ENCODE assay signal across 1 cellular context in the genomic region with DNA sequence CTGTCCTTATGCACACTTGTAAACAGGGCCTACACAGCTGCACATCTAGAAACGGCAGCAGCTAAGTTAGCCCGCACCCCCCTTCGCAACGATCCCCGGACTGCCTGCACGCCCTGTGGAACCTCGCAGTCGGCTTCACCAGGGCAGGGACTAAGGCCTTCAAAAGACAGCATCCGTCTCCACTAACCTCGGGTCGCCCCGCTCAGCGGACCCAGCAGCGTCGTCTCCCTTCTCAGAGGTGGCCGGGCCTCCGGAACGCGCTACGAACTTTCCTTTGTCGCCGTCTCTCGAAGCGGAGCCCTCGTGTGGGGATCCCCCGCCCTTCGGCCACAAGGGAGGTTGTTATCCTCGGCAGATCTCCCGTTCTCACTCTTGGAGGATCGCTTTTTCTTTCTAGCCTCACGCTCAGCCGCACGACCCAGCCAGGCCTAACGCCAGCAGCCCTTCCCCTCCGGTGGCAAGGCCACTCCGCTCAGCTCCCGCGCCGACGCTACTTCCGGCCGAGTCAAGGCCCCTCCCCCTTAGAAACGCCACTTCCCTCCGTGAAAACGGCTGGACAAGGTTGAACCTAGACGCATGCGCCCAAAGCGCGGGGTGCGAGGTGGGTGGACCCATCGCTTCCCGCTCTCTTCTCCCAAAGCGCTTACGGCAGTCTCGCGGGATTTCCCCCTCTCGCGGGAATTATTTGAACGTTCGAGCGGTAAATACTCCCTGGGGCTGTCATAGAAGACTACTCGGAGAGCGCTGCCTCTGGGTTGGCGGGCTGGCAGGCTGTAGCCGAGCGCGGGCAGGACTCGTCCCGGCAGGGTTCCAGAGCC.
TF ChIP-seq lines count a peak whose summit lies in the region.

A gene (minus strand): TSS at position 498 of the 818 bp plus-strand sequence. CDS start 6,616 bp downstream, outside the sequence.
A gene with protein sequence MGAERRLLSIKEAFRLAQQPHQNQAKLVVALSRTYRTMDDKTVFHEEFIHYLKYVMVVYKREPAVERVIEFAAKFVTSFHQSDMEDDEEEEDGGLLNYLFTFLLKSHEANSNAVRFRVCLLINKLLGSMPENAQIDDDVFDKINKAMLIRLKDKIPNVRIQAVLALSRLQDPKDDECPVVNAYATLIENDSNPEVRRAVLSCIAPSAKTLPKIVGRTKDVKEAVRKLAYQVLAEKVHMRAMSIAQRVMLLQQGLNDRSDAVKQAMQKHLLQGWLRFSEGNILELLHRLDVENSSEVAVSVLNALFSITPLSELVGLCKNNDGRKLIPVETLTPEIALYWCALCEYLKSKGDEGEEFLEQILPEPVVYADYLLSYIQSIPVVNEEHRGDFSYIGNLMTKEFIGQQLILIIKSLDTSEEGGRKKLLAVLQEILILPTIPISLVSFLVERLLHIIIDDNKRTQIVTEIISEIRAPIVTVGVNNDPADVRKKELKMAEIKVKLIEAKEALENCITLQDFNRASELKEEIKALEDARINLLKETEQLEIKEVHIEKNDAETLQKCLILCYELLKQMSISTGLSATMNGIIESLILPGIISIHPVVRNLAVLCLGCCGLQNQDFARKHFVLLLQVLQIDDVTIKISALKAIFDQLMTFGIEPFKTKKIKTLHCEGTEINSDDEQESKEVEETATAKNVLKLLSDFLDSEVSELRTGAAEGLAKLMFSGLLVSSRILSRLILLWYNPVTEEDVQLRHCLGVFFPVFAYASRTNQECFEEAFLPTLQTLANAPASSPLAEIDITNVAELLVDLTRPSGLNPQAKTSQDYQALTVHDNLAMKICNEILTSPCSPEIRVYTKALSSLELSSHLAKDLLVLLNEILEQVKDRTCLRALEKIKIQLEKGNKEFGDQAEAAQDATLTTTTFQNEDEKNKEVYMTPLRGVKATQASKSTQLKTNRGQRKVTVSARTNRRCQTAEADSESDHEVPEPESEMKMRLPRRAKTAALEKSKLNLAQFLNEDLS (plus strand): TSS at position 720 of the 818 bp plus-strand sequence. CDS start 99 bp downstream, outside the sequence.

TF ChIP-seq in K562, 482 proteins besides CTCF, POLR2A, EP300 and RAD21 (continued from another document and continues in another):
- TF ChIP-seq, protein P1, sequence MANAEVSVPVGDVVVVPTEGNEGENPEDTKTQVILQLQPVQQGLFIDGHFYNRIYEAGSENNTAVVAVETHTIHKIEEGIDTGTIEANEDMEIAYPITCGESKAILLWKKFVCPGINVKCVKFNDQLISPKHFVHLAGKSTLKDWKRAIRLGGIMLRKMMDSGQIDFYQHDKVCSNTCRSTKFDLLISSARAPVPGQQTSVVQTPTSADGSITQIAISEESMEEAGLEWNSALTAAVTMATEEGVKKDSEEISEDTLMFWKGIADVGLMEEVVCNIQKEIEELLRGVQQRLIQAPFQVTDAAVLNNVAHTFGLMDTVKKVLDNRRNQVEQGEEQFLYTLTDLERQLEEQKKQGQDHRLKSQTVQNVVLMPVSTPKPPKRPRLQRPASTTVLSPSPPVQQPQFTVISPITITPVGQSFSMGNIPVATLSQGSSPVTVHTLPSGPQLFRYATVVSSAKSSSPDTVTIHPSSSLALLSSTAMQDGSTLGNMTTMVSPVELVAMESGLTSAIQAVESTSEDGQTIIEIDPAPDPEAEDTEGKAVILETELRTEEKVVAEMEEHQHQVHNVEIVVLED (CRISPR knock-in tag; IDR thresholded peaks at IDR 0.05), result no peak
- TF ChIP-seq, protein P2, sequence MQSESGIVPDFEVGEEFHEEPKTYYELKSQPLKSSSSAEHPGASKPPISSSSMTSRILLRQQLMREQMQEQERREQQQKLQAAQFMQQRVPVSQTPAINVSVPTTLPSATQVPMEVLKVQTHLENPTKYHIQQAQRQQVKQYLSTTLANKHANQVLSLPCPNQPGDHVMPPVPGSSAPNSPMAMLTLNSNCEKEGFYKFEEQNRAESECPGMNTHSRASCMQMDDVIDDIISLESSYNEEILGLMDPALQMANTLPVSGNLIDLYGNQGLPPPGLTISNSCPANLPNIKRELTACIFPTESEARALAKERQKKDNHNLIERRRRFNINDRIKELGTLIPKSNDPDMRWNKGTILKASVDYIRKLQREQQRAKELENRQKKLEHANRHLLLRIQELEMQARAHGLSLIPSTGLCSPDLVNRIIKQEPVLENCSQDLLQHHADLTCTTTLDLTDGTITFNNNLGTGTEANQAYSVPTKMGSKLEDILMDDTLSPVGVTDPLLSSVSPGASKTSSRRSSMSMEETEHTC (IDR thresholded peaks at IDR 0.05), result no peak
- TF ChIP-seq MEF2D (tag; conservative IDR thresholded peaks at IDR 0.05; ENCODE audit: low read depth) (no peak), SAP30 (IDR thresholded peaks at IDR 0.05; ENCODE audit: borderline replicate concordance, insufficient read depth, low read depth, low read length, poor library complexity, severe bottlenecking) (peak; percentile 88), PURB (CRISPR knock-in tag; IDR thresholded peaks at IDR 0.05; ENCODE audit: low read depth) (no peak), SIN3B (IDR thresholded peaks at IDR 0.05; ENCODE audit: low read depth) (0 out of 2 replicates have a peak, but pooled peaks have one; percentile 40), MCM2 (IDR thresholded peaks at IDR 0.05; ENCODE audit: low read depth) (no peak), CREM (IDR thresholded peaks at IDR 0.05; ENCODE audit: low read depth) (peak; percentile 94), PTBP1 (IDR thresholded peaks at IDR 0.05; ENCODE audit: low read depth, low read length) (no peak), POLR2AphosphoS5 (IDR thresholded peaks at IDR 0.05; ENCODE audit: control insufficient read depth, insufficient read depth, low read depth, low read length) (peak; percentile 91), TCFL5 (CRISPR knock-in tag; conservative IDR thresholded peaks at IDR 0.05) (no peak), ZNF695 (CRISPR knock-in tag; IDR thresholded peaks at IDR 0.05) (no peak), SIRT6 (IDR thresholded peaks at IDR 0.05; ENCODE audit: low read depth, low read length) (no peak), ZNF57 (CRISPR knock-in tag; IDR thresholded peaks at IDR 0.05) (no peak), FOXA3 (CRISPR knock-in tag; conservative IDR thresholded peaks at IDR 0.05 in 1 of 2, IDR thresholded peaks at IDR 0.05 in 1 of 2) (peak in 1 of 2 experiments; percentile 44; a peak in 1 of 4 replicates), ZNF384 (IDR thresholded peaks at IDR 0.05; ENCODE audit: low read depth, low read length) (no peak), SAFB2 (IDR thresholded peaks at IDR 0.05; ENCODE audit: borderline replicate concordance, low read depth, low read length, severe bottlenecking) (no peak), KAT8 (IDR thresholded peaks at IDR 0.05; ENCODE audit: low read depth) (no peak), SREBF2 (CRISPR knock-in tag; IDR thresholded peaks at IDR 0.05) (no peak), STAT5B (CRISPR knock-in tag; IDR thresholded peaks at IDR 0.05) (no peak), ZFP1 (CRISPR knock-in tag; IDR thresholded peaks at IDR 0.05) (no peak), HMG20A (CRISPR knock-in tag; conservative IDR thresholded peaks at IDR 0.05) (no peak), TBL1XR1 (IDR thresholded peaks at IDR 0.05; ENCODE audit: low read length in 2 of 2) (no peak)
- TF ChIP-seq, protein P3, sequence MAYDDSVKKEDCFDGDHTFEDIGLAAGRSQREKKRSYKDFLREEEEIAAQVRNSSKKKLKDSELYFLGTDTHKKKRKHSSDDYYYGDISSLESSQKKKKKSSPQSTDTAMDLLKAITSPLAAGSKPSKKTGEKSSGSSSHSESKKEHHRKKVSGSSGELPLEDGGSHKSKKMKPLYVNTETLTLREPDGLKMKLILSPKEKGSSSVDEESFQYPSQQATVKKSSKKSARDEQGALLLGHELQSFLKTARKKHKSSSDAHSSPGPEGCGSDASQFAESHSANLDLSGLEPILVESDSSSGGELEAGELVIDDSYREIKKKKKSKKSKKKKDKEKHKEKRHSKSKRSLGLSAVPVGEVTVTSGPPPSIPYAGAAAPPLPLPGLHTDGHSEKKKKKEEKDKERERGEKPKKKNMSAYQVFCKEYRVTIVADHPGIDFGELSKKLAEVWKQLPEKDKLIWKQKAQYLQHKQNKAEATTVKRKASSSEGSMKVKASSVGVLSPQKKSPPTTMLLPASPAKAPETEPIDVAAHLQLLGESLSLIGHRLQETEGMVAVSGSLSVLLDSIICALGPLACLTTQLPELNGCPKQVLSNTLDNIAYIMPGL (CRISPR knock-in tag; IDR thresholded peaks at IDR 0.05), result peak; percentile 76; the same call in 1 of the 2 replicates
- TF ChIP-seq, protein P4, sequence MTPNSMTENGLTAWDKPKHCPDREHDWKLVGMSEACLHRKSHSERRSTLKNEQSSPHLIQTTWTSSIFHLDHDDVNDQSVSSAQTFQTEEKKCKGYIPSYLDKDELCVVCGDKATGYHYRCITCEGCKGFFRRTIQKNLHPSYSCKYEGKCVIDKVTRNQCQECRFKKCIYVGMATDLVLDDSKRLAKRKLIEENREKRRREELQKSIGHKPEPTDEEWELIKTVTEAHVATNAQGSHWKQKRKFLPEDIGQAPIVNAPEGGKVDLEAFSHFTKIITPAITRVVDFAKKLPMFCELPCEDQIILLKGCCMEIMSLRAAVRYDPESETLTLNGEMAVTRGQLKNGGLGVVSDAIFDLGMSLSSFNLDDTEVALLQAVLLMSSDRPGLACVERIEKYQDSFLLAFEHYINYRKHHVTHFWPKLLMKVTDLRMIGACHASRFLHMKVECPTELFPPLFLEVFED (CRISPR knock-in tag; conservative IDR thresholded peaks at IDR 0.05), result no peak
- TF ChIP-seq, protein P5, sequence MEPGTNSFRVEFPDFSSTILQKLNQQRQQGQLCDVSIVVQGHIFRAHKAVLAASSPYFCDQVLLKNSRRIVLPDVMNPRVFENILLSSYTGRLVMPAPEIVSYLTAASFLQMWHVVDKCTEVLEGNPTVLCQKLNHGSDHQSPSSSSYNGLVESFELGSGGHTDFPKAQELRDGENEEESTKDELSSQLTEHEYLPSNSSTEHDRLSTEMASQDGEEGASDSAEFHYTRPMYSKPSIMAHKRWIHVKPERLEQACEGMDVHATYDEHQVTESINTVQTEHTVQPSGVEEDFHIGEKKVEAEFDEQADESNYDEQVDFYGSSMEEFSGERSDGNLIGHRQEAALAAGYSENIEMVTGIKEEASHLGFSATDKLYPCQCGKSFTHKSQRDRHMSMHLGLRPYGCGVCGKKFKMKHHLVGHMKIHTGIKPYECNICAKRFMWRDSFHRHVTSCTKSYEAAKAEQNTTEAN (CRISPR knock-in tag; IDR thresholded peaks at IDR 0.05), result peak; percentile 62; the same call in 1 of the 2 replicates
- TF ChIP-seq, protein P6, sequence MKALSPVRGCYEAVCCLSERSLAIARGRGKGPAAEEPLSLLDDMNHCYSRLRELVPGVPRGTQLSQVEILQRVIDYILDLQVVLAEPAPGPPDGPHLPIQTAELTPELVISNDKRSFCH (CRISPR knock-in tag; IDR thresholded peaks at IDR 0.05), result no peak
- TF ChIP-seq, protein P6 (tag; IDR thresholded peaks at IDR 0.05), result no peak
- TF ChIP-seq, protein P7, sequence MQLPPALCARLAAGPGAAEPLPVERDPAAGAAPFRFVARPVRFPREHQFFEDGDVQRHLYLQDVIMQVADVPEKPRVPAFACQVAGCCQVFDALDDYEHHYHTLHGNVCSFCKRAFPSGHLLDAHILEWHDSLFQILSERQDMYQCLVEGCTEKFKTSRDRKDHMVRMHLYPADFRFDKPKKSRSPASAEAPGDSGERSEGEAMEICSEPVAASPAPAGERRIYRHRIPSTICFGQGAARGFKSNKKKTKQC (CRISPR knock-in tag; IDR thresholded peaks at IDR 0.05), result peak; percentile 97
- TF ChIP-seq, protein P8, sequence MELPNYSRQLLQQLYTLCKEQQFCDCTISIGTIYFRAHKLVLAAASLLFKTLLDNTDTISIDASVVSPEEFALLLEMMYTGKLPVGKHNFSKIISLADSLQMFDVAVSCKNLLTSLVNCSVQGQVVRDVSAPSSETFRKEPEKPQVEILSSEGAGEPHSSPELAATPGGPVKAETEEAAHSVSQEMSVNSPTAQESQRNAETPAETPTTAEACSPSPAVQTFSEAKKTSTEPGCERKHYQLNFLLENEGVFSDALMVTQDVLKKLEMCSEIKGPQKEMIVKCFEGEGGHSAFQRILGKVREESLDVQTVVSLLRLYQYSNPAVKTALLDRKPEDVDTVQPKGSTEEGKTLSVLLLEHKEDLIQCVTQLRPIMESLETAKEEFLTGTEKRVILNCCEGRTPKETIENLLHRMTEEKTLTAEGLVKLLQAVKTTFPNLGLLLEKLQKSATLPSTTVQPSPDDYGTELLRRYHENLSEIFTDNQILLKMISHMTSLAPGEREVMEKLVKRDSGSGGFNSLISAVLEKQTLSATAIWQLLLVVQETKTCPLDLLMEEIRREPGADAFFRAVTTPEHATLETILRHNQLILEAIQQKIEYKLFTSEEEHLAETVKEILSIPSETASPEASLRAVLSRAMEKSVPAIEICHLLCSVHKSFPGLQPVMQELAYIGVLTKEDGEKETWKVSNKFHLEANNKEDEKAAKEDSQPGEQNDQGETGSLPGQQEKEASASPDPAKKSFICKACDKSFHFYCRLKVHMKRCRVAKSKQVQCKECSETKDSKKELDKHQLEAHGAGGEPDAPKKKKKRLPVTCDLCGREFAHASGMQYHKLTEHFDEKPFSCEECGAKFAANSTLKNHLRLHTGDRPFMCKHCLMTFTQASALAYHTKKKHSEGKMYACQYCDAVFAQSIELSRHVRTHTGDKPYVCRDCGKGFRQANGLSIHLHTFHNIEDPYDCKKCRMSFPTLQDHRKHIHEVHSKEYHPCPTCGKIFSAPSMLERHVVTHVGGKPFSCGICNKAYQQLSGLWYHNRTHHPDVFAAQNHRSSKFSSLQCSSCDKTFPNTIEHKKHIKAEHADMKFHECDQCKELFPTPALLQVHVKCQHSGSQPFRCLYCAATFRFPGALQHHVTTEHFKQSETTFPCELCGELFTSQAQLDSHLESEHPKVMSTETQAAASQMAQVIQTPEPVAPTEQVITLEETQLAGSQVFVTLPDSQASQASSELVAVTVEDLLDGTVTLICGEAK (IDR thresholded peaks at IDR 0.05), result peak; percentile 91
- TF ChIP-seq, protein P8 (CRISPR knock-in tag; IDR thresholded peaks at IDR 0.05), result peak; percentile 65
